In genomic region chr1:245046764-245047163, GRCh38 we compare ENCODE assay signal across 19 cellular contexts.
DNase-seq lines count a peak whose midpoint lies in the region; ATAC-seq and TF ChIP-seq lines count a peak whose summit lies in the region.
"Had no signal": no experiment of that assay in that cellular context is flagged by ENCODE, and none has a peak within 500 bp of the region (broad histone marks: within the 10 kb centered on the region; RNA-seq: fewer than 3 reads in every experiment).

No MANE protein-coding gene starts in this region.

- no peak for TF ChIP-seq CTCF in cardiac muscle cell (IDR thresholded peaks at IDR 0.05; ENCODE audit: low read depth, low read length)
- TF ChIP-seq CTCF in tibial nerve (IDR thresholded peaks at IDR 0.05): no peak
- TF ChIP-seq CTCF in esophagus squamous epithelium (IDR thresholded peaks at IDR 0.05): no peak

- peak overlapping the region; percentile 25 for H3K27ac ChIP-seq in cardiac muscle cell
- H3K27ac ChIP-seq in tibial nerve: no peak overlapping the region
- no peak overlapping the region for H3K27ac ChIP-seq in esophagus squamous epithelium
- H3K27ac ChIP-seq: C4-2B, upper lobe of left lung had no signal

- WGBS in tibial nerve, 2 donors: 79 to 84% methylated on average over 11 of the region's 11 CpGs
- WGBS in esophagus squamous epithelium, 2 donors: 94% methylated on average over 6 to 7 of the region's 11 CpGs

- no peak for ATAC-seq in left cardiac atrium
- ATAC-seq: activated CD8-positive, alpha-beta T cell treated with anti-CD3 and anti-CD28 coated beads, Interleukin-2, amount 10 ng/mL, durations not matched to agents 7 days and 5 days; heart left ventricle; stimulated activated effector memory CD8-positive, alpha-beta T cell treated with anti-CD3 and anti-CD28 coated beads, Interleukin-12 subunit alpha, Interleukin-12 subunit beta, amount 100 ng/mL, for 72 hours had no signal

- H3K36me3 ChIP-seq in cardiac muscle cell: no peaks in the 10 kb centered on the region
- H3K36me3 ChIP-seq in tibial nerve: no peaks in the 10 kb centered on the region
- no peaks in the 10 kb centered on the region for H3K36me3 ChIP-seq in esophagus squamous epithelium
- H3K36me3 ChIP-seq: heart left ventricle, upper lobe of left lung had no signal

- intact Hi-C loops in left cardiac atrium (cut with DNase I) (loop anchor here in 1 of 2 donors (10.0 kb wide), 1 partner anchor 442 kb away; no protein-coding TSS in a partner anchor), esophagus squamous epithelium (cut with DNase I) (loop anchor here (10.0 kb wide), 1 partner anchor 442 kb away; no protein-coding TSS in a partner anchor)

- TF ChIP-seq POLR2A in tibial nerve (IDR thresholded peaks at IDR 0.05) (no peak), esophagus squamous epithelium (IDR thresholded peaks at IDR 0.05) (no peak)

- H3K9me3 ChIP-seq in cardiac muscle cell (ENCODE audit: low read depth) (no peaks in the 10 kb centered on the region), tibial nerve (no peaks in the 10 kb centered on the region), esophagus squamous epithelium (no peaks in the 10 kb centered on the region)
- H3K9me3 ChIP-seq: heart left ventricle, upper lobe of left lung had no signal

- H3K4me3 ChIP-seq in cardiac muscle cell (no peak overlapping the region), tibial nerve (no peak overlapping the region), esophagus squamous epithelium (no peak overlapping the region)
- H3K4me3 ChIP-seq: heart left ventricle, upper lobe of left lung had no signal

- H3K27me3 ChIP-seq in cardiac muscle cell: no peaks in the 10 kb centered on the region
- H3K27me3 ChIP-seq in tibial nerve: no peaks in the 10 kb centered on the region
- H3K27me3 ChIP-seq in esophagus squamous epithelium: no peaks in the 10 kb centered on the region
- H3K27me3 ChIP-seq: heart left ventricle, upper lobe of left lung had no signal

- H3K4me1 ChIP-seq in cardiac muscle cell (ENCODE audit: low read depth): peaks cover 28% of the 10 kb centered on the region
- H3K4me1 ChIP-seq in tibial nerve: peaks cover 0 to 25% (median 5%) of the 10 kb centered on the region in 4 donors
- peaks cover 0 to 16% (median 0%) of the 10 kb centered on the region in 3 donors for H3K4me1 ChIP-seq in esophagus squamous epithelium

- TF ChIP-seq EP300 in tibial nerve (IDR thresholded peaks at IDR 0.05): no peak

- peak in 1 of 2 donors; percentile 33 for DNase-seq in cardiac muscle cell (ENCODE audit: low read depth in 1 of 2, low spot score in 1 of 2)
- no peak for DNase-seq in left cardiac atrium
- DNase-seq in NCI-H774 (lab: John Stamatoyannopoulos, UW): peak; percentile 71
- peak; percentile 35 for DNase-seq in iPS-NIHi7 (ENCODE audit: extremely low spot score)
- no peak for DNase-seq in tibial nerve (ENCODE audit: low spot score in 2 of 2)
- DNase-seq in esophagus squamous epithelium (lab: John Stamatoyannopoulos, UW): no peak
- DNase-seq in superior temporal gyrus (ENCODE audit: extremely low spot score): no peak
- no peak for DNase-seq in activated effector memory CD4-positive, alpha-beta T cell treated with Interleukin-2 at 50 U/mL for 16 hours
- DNase-seq: activated CD4-positive, CD25-positive, alpha-beta regulatory T cell; activated CD8-positive, alpha-beta T cell treated with anti-CD3 and anti-CD28 coated beads, Interleukin-2, amount 10 ng/mL, durations not matched to agents 7 days and 5 days; activated naive CD8-positive, alpha-beta T cell treated with anti-CD3 and anti-CD28 coated beads, Interleukin-2, amount 10 ng/mL, durations not matched to agents 7 days and 5 days; DND-41; heart left ventricle; islet precursor cell; MM.1S; SHP77 had no signal

Comparison
In these comparisons a context has a peak if more than half of its experiments do, and no peak if none do; other contexts are left out.
1. DNase-seq: peak in NCI-H774 (single experiment) and iPS-NIHi7 (single experiment); none in left cardiac atrium (single experiment), tibial nerve (0 of 2), esophagus squamous epithelium (single experiment), superior temporal gyrus (single experiment) and activated effector memory CD4-positive, alpha-beta T cell treated with Interleukin-2 at 50 U/mL for 16 hours (single experiment).